In the genomic region with DNA sequence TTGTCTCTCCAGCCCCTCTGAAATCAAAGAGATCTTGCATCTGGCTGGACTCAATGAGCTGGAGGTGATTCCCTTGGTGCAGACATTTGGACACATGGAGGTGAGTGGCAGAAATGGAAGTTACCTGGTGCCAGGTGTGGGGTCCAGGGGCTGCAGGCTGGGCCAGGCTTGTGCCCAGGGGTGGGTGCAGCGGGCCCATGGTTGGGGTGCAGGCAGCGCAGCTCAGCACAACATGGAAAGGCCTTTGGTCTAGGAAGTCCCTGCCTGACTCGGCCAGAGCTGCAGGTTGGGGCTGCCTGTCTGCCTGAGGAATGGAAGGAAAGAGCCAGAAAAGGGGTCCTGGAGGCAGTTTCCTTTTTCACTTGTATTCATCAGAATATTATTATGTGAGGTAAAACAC, we compare ENCODE assay signal across 27 cellular contexts. TPM values are rescaled to one million over a fixed set of nuclear protein-coding genes. Genes with fewer than 3 reads are reported as not detected.
DNase-seq lines count a peak whose midpoint lies in the region; ATAC-seq, FAIRE-seq and TF ChIP-seq lines count a peak whose summit lies in the region.
"Had no signal": no experiment of that assay in that cellular context is flagged by ENCODE, and none has a peak within 500 bp of the region (broad histone marks: within the 10 kb centered on the region; RNA-seq: fewer than 3 reads in every experiment).

No MANE protein-coding gene starts in this region.

- no peak overlapping the region for H2BK5ac ChIP-seq in trophoblast cell (ENCODE audit: low read depth, low read length, poor library complexity)

- TF ChIP-seq CTCF in GM12864 (IDR thresholded peaks at IDR 0.05; ENCODE audit: low read depth, low read length, missing control alignments) (no peak), K562 (IDR thresholded peaks at IDR 0.05 in 2 of 3, conservative IDR thresholded peaks at IDR 0.05 in 1 of 3; ENCODE audit: insufficient read depth in 2 of 3, low read depth in 1 of 3, low read length in 3 of 3) (no peak), right atrium auricular region (IDR thresholded peaks at IDR 0.05) (no peak), GM13976 (IDR thresholded peaks at IDR 0.05; ENCODE audit: borderline replicate concordance, control extremely low read depth, extremely low read depth, insufficient read depth, missing control alignments) (no peak)

- no peak overlapping the region for H3K23ac ChIP-seq in trophoblast cell (ENCODE audit: low read length)

- no peak overlapping the region for H3K18ac ChIP-seq in trophoblast cell (ENCODE audit: low read length)

- POLR2A ChIA-PET in K562 (lab: Yijun Ruan, JAX), result interaction anchor here (0.6 kb wide), 1 partner anchor 17 kb away, joined by 4 read pairs; no protein-coding TSS in a partner anchor

- no peaks in the 10 kb centered on the region for H3K79me2 ChIP-seq in K562 (ENCODE audit: control insufficient read depth, insufficient read depth, low read length)
- no peaks in the 10 kb centered on the region for H3K79me2 ChIP-seq in trophoblast cell (ENCODE audit: control insufficient read depth, insufficient read depth, low read length, poor library complexity)

- H4K20me1 ChIP-seq in BLaER1 treated with 17β-estradiol and CSF1 and Interleukin-3, amounts not matched to agents 10 nM and 100 nM, result 0 out of 22 replicates have a peak, but pooled peaks cover 0 to 4% (median 0%) of the 10 kb centered on the region in 11 experiments
- no peaks in the 10 kb centered on the region for H4K20me1 ChIP-seq in K562 (replicated peaks; ENCODE audit: control insufficient read depth, insufficient read depth, low read length)

- H3K4me3 ChIP-seq in BLaER1 treated with 17β-estradiol and CSF1 and Interleukin-3, amounts not matched to agents 10 nM and 100 nM, result peak overlapping the region in 2 of 10 experiments; percentile 47 to 51; a peak in 4 of 20 replicates
- H3K4me3 ChIP-seq in GM12864 (ENCODE audit: low read depth, low read length) (peak overlapping the region; percentile 59), K562 (no peak overlapping the region), trophoblast cell (ENCODE audit: low read depth, low read length) (peak overlapping the region; percentile 2), right atrium auricular region (no peak overlapping the region)
- H3K4me3 ChIP-seq: A549, PC-9, SK-N-MC had no signal

- no peak for DNase-seq in GM12864 (ENCODE audit: low read depth)
- DNase-seq in K562 (ENCODE audit: extremely low read depth in 1 of 4, low spot score in 3 of 4), result no peak
- no peak for DNase-seq in trophoblast cell
- no peak for DNase-seq in right atrium auricular region (ENCODE audit: low spot score)
- DNase-seq in GM13976 (ENCODE audit: low spot score), result no peak
- DNase-seq: DMS 273 treated with DMSO at 0.1 percent for 48 hours, DMS79 treated with DMSO at 0.1 percent for 48 hours, GOT3, NCI-H1092, NCI-H146, NCI-H2029, NCI-H2227 treated with DMSO at 0.1 percent for 48 hours, NCI-H510A, NCI-H748 treated with DMSO at 0.1 percent for 48 hours, PC-9, RPMI8226, SHP77 treated with DMSO at 0.1 percent for 48 hours, SW 1271 had no signal

- no peak for TF ChIP-seq POLR2A in K562 (conservative IDR thresholded peaks at IDR 0.05)

- H3K4me1 ChIP-seq in BLaER1 treated with 17β-estradiol and CSF1 and Interleukin-3, amounts not matched to agents 10 nM and 100 nM, result peaks cover 24 to 48% (median 35%) of the 10 kb centered on the region in 10 experiments
- H3K4me1 ChIP-seq in K562 (replicated peaks in 1 of 2; ENCODE audit: control insufficient read depth in 2 of 2, insufficient read depth in 2 of 2, low read length in 2 of 2), result peaks cover 0 to 28% of the 10 kb centered on the region in 2 experiments; a peak in 2 of 5 replicates
- H3K4me1 ChIP-seq in trophoblast cell (ENCODE audit: control insufficient read depth in 1 of 2, insufficient read depth in 2 of 2, low read length in 2 of 2), result no peaks in the 10 kb centered on the region
- no peaks in the 10 kb centered on the region for H3K4me1 ChIP-seq in right atrium auricular region
- H3K4me1 ChIP-seq: A549 had no signal

- no peak overlapping the region for H2AK5ac ChIP-seq in trophoblast cell (ENCODE audit: low read length)

- ATAC-seq in K562 (no peak), esophagus mucosa (no peak)
- ATAC-seq: A549, HCT116 had no signal

- no peak overlapping the region for H2AFZ ChIP-seq in K562 (ENCODE audit: low read depth, low read length)
- H2AFZ ChIP-seq in trophoblast cell (ENCODE audit: insufficient read depth, low read length, poor library complexity), result no peak overlapping the region
- H2AFZ ChIP-seq: PC-9 had no signal

- no peaks in the 10 kb centered on the region for H3K27me3 ChIP-seq in BLaER1 treated with 17β-estradiol and CSF1 and Interleukin-3, amounts not matched to agents 10 nM and 100 nM
- H3K27me3 ChIP-seq in K562 (ENCODE audit: control insufficient read depth in 2 of 2, insufficient read depth in 2 of 2, low read length in 2 of 2) (no peaks in the 10 kb centered on the region), trophoblast cell (ENCODE audit: insufficient read depth, low read length) (no peaks in the 10 kb centered on the region), right atrium auricular region (no peaks in the 10 kb centered on the region)

- CTCF ChIA-PET in K562 (lab: Yijun Ruan, JAX; ENCODE audit: low intra/inter-chr PET ratio), result interaction anchor here (0.6 kb wide), 1 partner anchor 31 kb away, joined by 3 read pairs; no protein-coding TSS in a partner anchor

- no peak for FAIRE-seq in K562 (lab: Jason Lieb, UNC)
- FAIRE-seq: A549, GM12892, GM18507 had no signal

- H3K4ac ChIP-seq in trophoblast cell (ENCODE audit: low read depth, low read length), result no peak overlapping the region

- H3K9ac ChIP-seq in BLaER1 treated with 17β-estradiol and CSF1 and Interleukin-3, amounts not matched to agents 10 nM and 100 nM, result no peak overlapping the region
- 0 out of 4 replicates have a peak overlapping the region, but pooled peaks of 1 of the 2 experiments have one; percentile 7 for H3K9ac ChIP-seq in K562 (ENCODE audit: insufficient read depth in 1 of 2, low read depth in 2 of 2, low read length in 2 of 2)
- no peak overlapping the region for H3K9ac ChIP-seq in trophoblast cell (ENCODE audit: low read length)

- TF ChIP-seq EP300 in K562 (IDR thresholded peaks at IDR 0.05; ENCODE audit: low read length), result no peak

- H4K12ac ChIP-seq in trophoblast cell (ENCODE audit: low read depth, low read length), result no peak overlapping the region

- no peaks in the 10 kb centered on the region for H3K79me1 ChIP-seq in trophoblast cell (ENCODE audit: low read length)

- H3K9me1 ChIP-seq in K562 (ENCODE audit: control insufficient read depth, insufficient read depth, low read length), result no peaks in the 10 kb centered on the region

- no peak overlapping the region for H4K91ac ChIP-seq in trophoblast cell (ENCODE audit: low read depth, low read length)

- in situ Hi-C loops in K562 (cut with MboI), result no loop called here
- in situ Hi-C loops in GM13976 (cut with MboI; ENCODE audit: low sequenced_read_pairs, unreplicated experiment), result no loop called here

- peaks cover 0 to 32% (median 4%) of the 10 kb centered on the region in 11 experiments; a peak in 6 of 22 replicates for H3K36me3 ChIP-seq in BLaER1 treated with 17β-estradiol and CSF1 and Interleukin-3, amounts not matched to agents 10 nM and 100 nM
- H3K36me3 ChIP-seq in K562 (ENCODE audit: control insufficient read depth, insufficient read depth, low read length) (no peaks in the 10 kb centered on the region), trophoblast cell (ENCODE audit: control insufficient read depth in 1 of 2, insufficient read depth in 2 of 2, low read length in 2 of 2) (no peaks in the 10 kb centered on the region), right atrium auricular region (no peaks in the 10 kb centered on the region)

- no peak overlapping the region for H2BK120ac ChIP-seq in trophoblast cell (ENCODE audit: insufficient read depth, low read length, poor library complexity)

- WGBS in K562 (ENCODE audit: insufficient coverage, low coverage, missing lambda C conversion rate), result 73% methylated on average over 3 of the region's 3 CpGs
- no CpG with 5 or more reads among the region's 3 CpGs for WGBS in trophoblast cell (ENCODE audit: extremely low coverage, insufficient coverage, insufficient read length)

- no peak overlapping the region for H4K8ac ChIP-seq in trophoblast cell (ENCODE audit: low read depth, low read length)

- BruUV-seq in K562 (replicated peaks; lab: Mats Ljungman, UMichigan), result no TSS peak

- H3K27ac ChIP-seq in BLaER1 treated with 17β-estradiol and CSF1 and Interleukin-3, amounts not matched to agents 10 nM and 100 nM, result peak overlapping the region in 5 of 11 experiments; percentile 18 to 70 (median 49); a peak in 7 of 22 replicates
- no peak overlapping the region for H3K27ac ChIP-seq in K562 (ENCODE audit: extremely low read depth, low read depth, low read length)
- H3K27ac ChIP-seq in trophoblast cell (ENCODE audit: low read depth, low read length), result no peak overlapping the region
- H3K27ac ChIP-seq in right atrium auricular region, result no peak overlapping the region
- H3K27ac ChIP-seq: A549, PC-9, SK-N-MC had no signal

- intact Hi-C loops in K562 (cut with micrococcal nuclease), result no loop called here

- H3K4me2 ChIP-seq in BLaER1 treated with 17β-estradiol and CSF1 and Interleukin-3, amounts not matched to agents 10 nM and 100 nM, result peak overlapping the region; percentile 62 to 94 (median 77)
- H3K4me2 ChIP-seq in K562 (ENCODE audit: insufficient read depth, low read length) (no peak overlapping the region), trophoblast cell (ENCODE audit: low read length) (no peak overlapping the region)
- H3K4me2 ChIP-seq: A549, PC-9 had no signal

- no peaks in the 10 kb centered on the region for H3K9me3 ChIP-seq in BLaER1 treated with 17β-estradiol and CSF1 and Interleukin-3, amounts not matched to agents 10 nM and 100 nM (replicated peaks in 1 of 11)
- no peaks in the 10 kb centered on the region for H3K9me3 ChIP-seq in K562 (replicated peaks; ENCODE audit: control insufficient read depth, insufficient read depth, low read depth, low read length)
- peaks cover 4% of the 10 kb centered on the region for H3K9me3 ChIP-seq in trophoblast cell (ENCODE audit: insufficient read depth, low read depth, low read length)
- H3K9me3 ChIP-seq in right atrium auricular region, result no peaks in the 10 kb centered on the region
- H3K9me3 ChIP-seq: A549 had no signal

- no peak for TF ChIP-seq RAD21 in K562 (CRISPR knock-in tag; conservative IDR thresholded peaks at IDR 0.05 in 1 of 2, IDR thresholded peaks at IDR 0.05 in 1 of 2)

- H3K14ac ChIP-seq in trophoblast cell (ENCODE audit: low read length), result no peak overlapping the region

- no peak overlapping the region for H2BK12ac ChIP-seq in trophoblast cell (ENCODE audit: low read length)

RNA-seq across cellular contexts. Expression of a gene that starts 10.2 kb away (rescaled TPM):
- total RNA-seq in K562 (2011; cell fraction: chromatin; rRNA removed; ENCODE audit: low replicate concordance), result 39.5 and 85.3 TPM in 2 replicates
- 68.9 and 71.6 TPM in 2 replicates for total RNA-seq in K562 (2011; cell fraction: nucleolus; rRNA removed)
- 53.3 and 56.9 TPM in 2 replicates for total RNA-seq in K562 (2011; cell fraction: nucleoplasm; rRNA removed)
- total RNA-seq in K562 (2014; rRNA removed), result 34.7 and 44.7 TPM in 2 replicates
- 8.9 and 12.3 TPM in 2 replicates for total RNA-seq in K562 (2014; rRNA removed; fragmentation: Illumina TruSeq; extraction: Trizol)
- 18.0 and 18.9 TPM in 2 replicates for total RNA-seq in K562 (2015; rRNA removed; fragmentation: Illumina TruSeq; extraction: Trizol)
- 40.5 and 43.6 TPM in 2 replicates for total RNA-seq in K562 (2021)
- 23.8 and 31.8 TPM in 2 replicates for polyA plus RNA-seq in K562 (2011; rRNA removed)
- 43.8 and 57.1 TPM in 2 replicates for polyA plus RNA-seq in K562 (2011; cell fraction: cytosol; rRNA removed)
- 27.5 and 35.1 TPM in 2 replicates for polyA plus RNA-seq in K562 (2011; cell fraction: nucleus; rRNA removed)
- 31.5 and 39.2 TPM in 2 replicates for polyA plus RNA-seq in K562 (2012)
- polyA plus RNA-seq in K562 (2014; fragmentation: Illumina TruSeq; extraction: Trizol), result 18.3 and 23.3 TPM in 2 replicates
- 1 to 10 TPM in 1 of 2 experiments, under 1 TPM in 1; 0.69 to 1.8 TPM for polyA plus RNA-seq in K562 (2014; fragmentation: Nextera tagmentation; extraction: Ambion mirVana)
- polyA plus RNA-seq in K562 (2014; rRNA removed), result 33.3 and 34.5 TPM in 2 replicates
- polyA minus RNA-seq in K562 (2011; rRNA and poly(A)+ RNA removed), result 15.2 and 19.6 TPM in 2 replicates
- polyA minus RNA-seq in K562 (2011; cell fraction: cytosol; rRNA and poly(A)+ RNA removed), result 27.3 and 39.2 TPM in 2 replicates
- polyA minus RNA-seq in K562 (2011; cell fraction: nucleus; rRNA and poly(A)+ RNA removed), result 8.6 and 12.7 TPM in 2 replicates
- 10.2 TPM in 2 replicates for polyA plus RNA-seq in trophoblast cell (2013)
- 10 to 100 TPM; 26.4 to 32.4 TPM for total RNA-seq in right atrium auricular region
- total RNA-seq in esophagus mucosa, result 20.7 TPM

RNA-seq across cellular contexts. Expression of a gene that starts 10.4 kb away (rescaled TPM):
- 73.7 and 159 TPM in 2 replicates for total RNA-seq in K562 (2011; cell fraction: chromatin; rRNA removed; ENCODE audit: low replicate concordance)
- 83.4 and 88.2 TPM in 2 replicates for total RNA-seq in K562 (2011; cell fraction: nucleolus; rRNA removed)
- total RNA-seq in K562 (2011; cell fraction: nucleoplasm; rRNA removed), result 65.7 and 67.2 TPM in 2 replicates
- 10.5 and 12.3 TPM in 2 replicates for total RNA-seq in K562 (2014; rRNA removed)
- 5.3 and 6.7 TPM in 2 replicates for total RNA-seq in K562 (2014; rRNA removed; fragmentation: Illumina TruSeq; extraction: Trizol)
- total RNA-seq in K562 (2015; rRNA removed; fragmentation: Illumina TruSeq; extraction: Trizol), result 8.3 and 10.0 TPM in 2 replicates
- 16.9 and 17.5 TPM in 2 replicates for total RNA-seq in K562 (2021)
- polyA plus RNA-seq in K562 (2011; rRNA removed), result 20.0 and 22.3 TPM in 2 replicates
- 9.6 and 16.9 TPM in 2 replicates for polyA plus RNA-seq in K562 (2011; cell fraction: cytosol; rRNA removed)
- 208 and 322 TPM in 2 replicates for polyA plus RNA-seq in K562 (2011; cell fraction: nucleus; rRNA removed)
- polyA plus RNA-seq in K562 (2012), result 13.2 and 23.9 TPM in 2 replicates
- 8.7 and 10.9 TPM in 2 replicates for polyA plus RNA-seq in K562 (2014; fragmentation: Illumina TruSeq; extraction: Trizol)
- 1 to 10 TPM; 1.0 TPM for polyA plus RNA-seq in K562 (2014; fragmentation: Nextera tagmentation; extraction: Ambion mirVana)
- polyA plus RNA-seq in K562 (2014; rRNA removed), result 21.9 and 25.3 TPM in 2 replicates
- polyA minus RNA-seq in K562 (2011; rRNA and poly(A)+ RNA removed), result 6.1 and 7.1 TPM in 2 replicates
- polyA minus RNA-seq in K562 (2011; cell fraction: cytosol; rRNA and poly(A)+ RNA removed), result 5.5 and 6.5 TPM in 2 replicates
- polyA minus RNA-seq in K562 (2011; cell fraction: nucleus; rRNA and poly(A)+ RNA removed), result 28.3 and 30.8 TPM in 2 replicates
- polyA plus RNA-seq in trophoblast cell (2013), result 6.9 and 8.1 TPM in 2 replicates
- 10 to 100 TPM; 11.3 to 15.6 TPM for total RNA-seq in right atrium auricular region
- 9.8 TPM for total RNA-seq in esophagus mucosa

RNA-seq across cellular contexts. Expression of a gene that starts 22.0 kb away (rescaled TPM):
- 155 and 369 TPM in 2 replicates for total RNA-seq in K562 (2011; cell fraction: chromatin; rRNA removed; ENCODE audit: low replicate concordance)
- 226 and 254 TPM in 2 replicates for total RNA-seq in K562 (2011; cell fraction: nucleolus; rRNA removed)
- total RNA-seq in K562 (2011; cell fraction: nucleoplasm; rRNA removed), result 195 and 197 TPM in 2 replicates
- total RNA-seq in K562 (2014; rRNA removed), result 51.8 and 54.5 TPM in 2 replicates
- 29.5 and 35.8 TPM in 2 replicates for total RNA-seq in K562 (2014; rRNA removed; fragmentation: Illumina TruSeq; extraction: Trizol)
- total RNA-seq in K562 (2015; rRNA removed; fragmentation: Illumina TruSeq; extraction: Trizol), result 47.8 and 50.1 TPM in 2 replicates
- 71.4 and 71.8 TPM in 2 replicates for total RNA-seq in K562 (2021)
- 49.9 TPM in 2 replicates for polyA plus RNA-seq in K562 (2011; rRNA removed)
- polyA plus RNA-seq in K562 (2011; cell fraction: cytosol; rRNA removed), result 58.3 and 104 TPM in 2 replicates
- polyA plus RNA-seq in K562 (2011; cell fraction: nucleus; rRNA removed), result 149 and 242 TPM in 2 replicates
- polyA plus RNA-seq in K562 (2012), result 74.7 and 93.3 TPM in 2 replicates
- polyA plus RNA-seq in K562 (2014; fragmentation: Illumina TruSeq; extraction: Trizol), result 68.5 and 74.8 TPM in 2 replicates
- polyA plus RNA-seq in K562 (2014; fragmentation: Nextera tagmentation; extraction: Ambion mirVana), result 1 to 10 TPM; 1.3 to 3.8 TPM
- 64.3 and 64.8 TPM in 2 replicates for polyA plus RNA-seq in K562 (2014; rRNA removed)
- 17.2 and 36.1 TPM in 2 replicates for polyA minus RNA-seq in K562 (2011; rRNA and poly(A)+ RNA removed)
- 32.9 and 43.7 TPM in 2 replicates for polyA minus RNA-seq in K562 (2011; cell fraction: cytosol; rRNA and poly(A)+ RNA removed)
- polyA minus RNA-seq in K562 (2011; cell fraction: nucleus; rRNA and poly(A)+ RNA removed), result 56.5 and 68.9 TPM in 2 replicates
- polyA plus RNA-seq in trophoblast cell (2013), result 38.4 and 38.7 TPM in 2 replicates
- 10 to 100 TPM; 14.9 to 34.9 TPM for total RNA-seq in right atrium auricular region
- 43.5 TPM for total RNA-seq in esophagus mucosa

RNA-seq across cellular contexts. Expression of a gene that starts 30.0 kb away (rescaled TPM):
- total RNA-seq in K562 (2011; cell fraction: chromatin; rRNA removed; ENCODE audit: low replicate concordance), result 547 and 619 TPM in 2 replicates
- 271 and 284 TPM in 2 replicates for total RNA-seq in K562 (2011; cell fraction: nucleolus; rRNA removed)
- total RNA-seq in K562 (2011; cell fraction: nucleoplasm; rRNA removed), result 322 TPM in 2 replicates
- 132 and 145 TPM in 2 replicates for total RNA-seq in K562 (2014; rRNA removed)
- total RNA-seq in K562 (2014; rRNA removed; fragmentation: Illumina TruSeq; extraction: Trizol), result 101 and 104 TPM in 2 replicates
- 84.1 and 89.0 TPM in 2 replicates for total RNA-seq in K562 (2015; rRNA removed; fragmentation: Illumina TruSeq; extraction: Trizol)
- 272 and 273 TPM in 2 replicates for total RNA-seq in K562 (2021)
- polyA plus RNA-seq in K562 (2011; rRNA removed), result 396 and 423 TPM in 2 replicates
- 406 and 485 TPM in 2 replicates for polyA plus RNA-seq in K562 (2011; cell fraction: cytosol; rRNA removed)
- polyA plus RNA-seq in K562 (2011; cell fraction: nucleus; rRNA removed), result 513 and 551 TPM in 2 replicates
- 317 and 446 TPM in 2 replicates for polyA plus RNA-seq in K562 (2012)
- polyA plus RNA-seq in K562 (2014; fragmentation: Illumina TruSeq; extraction: Trizol), result 218 and 257 TPM in 2 replicates
- polyA plus RNA-seq in K562 (2014; fragmentation: Nextera tagmentation; extraction: Ambion mirVana), result 100 to 1,000 TPM in 1 of 2 experiments, 10 to 100 TPM in 1; 60.4 to 114 TPM
- polyA plus RNA-seq in K562 (2014; rRNA removed), result 250 and 261 TPM in 2 replicates
- 234 and 254 TPM in 2 replicates for polyA minus RNA-seq in K562 (2011; rRNA and poly(A)+ RNA removed)
- polyA minus RNA-seq in K562 (2011; cell fraction: cytosol; rRNA and poly(A)+ RNA removed), result 143 and 160 TPM in 2 replicates
- polyA minus RNA-seq in K562 (2011; cell fraction: nucleus; rRNA and poly(A)+ RNA removed), result 73.8 and 104 TPM in 2 replicates
- polyA plus RNA-seq in trophoblast cell (2013), result 70.2 and 74.2 TPM in 2 replicates
- total RNA-seq in right atrium auricular region, result 10 to 100 TPM; 51.4 to 54.8 TPM
- 38.3 TPM for total RNA-seq in esophagus mucosa

RNA-seq across cellular contexts. Expression of a gene that starts 57.0 kb away (rescaled TPM):
- total RNA-seq in K562 (2011; cell fraction: chromatin; rRNA removed; ENCODE audit: low replicate concordance), result not detected in 2 replicates
- not detected in 2 replicates for total RNA-seq in K562 (2011; cell fraction: nucleolus; rRNA removed)
- total RNA-seq in K562 (2011; cell fraction: nucleoplasm; rRNA removed), result not detected in 2 replicates
- total RNA-seq in K562 (2014; rRNA removed) (not detected in 2 replicates), K562 (2014; rRNA removed; fragmentation: Illumina TruSeq; extraction: Trizol) (not detected in 2 replicates), K562 (2015; rRNA removed; fragmentation: Illumina TruSeq; extraction: Trizol) (not detected in 2 replicates), K562 (2021) (0.22 TPM in 1 of 2 replicates, not detected in the other), right atrium auricular region (10 to 100 TPM in 1 of 2 donors, under 1 TPM in 1; 0.44 to 16.9 TPM), esophagus mucosa (not detected)
- polyA plus RNA-seq in K562 (2011; rRNA removed) (not detected in 2 replicates), K562 (2014; fragmentation: Illumina TruSeq; extraction: Trizol) (not detected in 2 replicates), K562 (2014; fragmentation: Nextera tagmentation; extraction: Ambion mirVana) (not detected), K562 (2014; rRNA removed) (not detected in 2 replicates)
- not detected in 2 replicates for polyA plus RNA-seq in K562 (2011; cell fraction: cytosol; rRNA removed)
- polyA plus RNA-seq in K562 (2011; cell fraction: nucleus; rRNA removed), result 0.27 TPM in 1 of 2 replicates, not detected in the other
- not detected in 2 replicates for polyA plus RNA-seq in K562 (2012)
- not detected in 2 replicates for polyA minus RNA-seq in K562 (2011; rRNA and poly(A)+ RNA removed)
- not detected in 2 replicates for polyA minus RNA-seq in K562 (2011; cell fraction: cytosol; rRNA and poly(A)+ RNA removed)
- not detected in 2 replicates for polyA minus RNA-seq in K562 (2011; cell fraction: nucleus; rRNA and poly(A)+ RNA removed)
- polyA plus RNA-seq in trophoblast cell (2013), result 0.34 and 0.36 TPM in 2 replicates
- total RNA-seq: B cell; CD4-positive, CD25-positive, alpha-beta regulatory T cell; PC-9 had no signal
- polyA plus RNA-seq: A549; CD4-positive, CD25-positive, alpha-beta regulatory T cell had no signal

Comparison
In these comparisons a context has a peak if more than half of its experiments do, and no peak if none do; other contexts are left out.
1. H3K4me2 ChIP-seq: peak in BLaER1 treated with 17β-estradiol and CSF1 and Interleukin-3, amounts not matched to agents 10 nM and 100 nM (11 of 11); none in K562 (single experiment) and trophoblast cell (single experiment).
2. H3K4me3 ChIP-seq: peak in GM12864 (single experiment) and trophoblast cell (single experiment); none in K562 (single experiment) and right atrium auricular region (0 of 2).